Comparison of ENCODE assay signal across 33 cellular contexts in genomic region chr1:206946261-206946660, GRCh38. TPM values are rescaled to one million over a fixed set of nuclear protein-coding genes. Genes with fewer than 3 reads are reported as not detected.
DNase-seq lines count a peak whose midpoint lies in the region; ATAC-seq and TF ChIP-seq lines count a peak whose summit lies in the region.
"Had no signal": no experiment of that assay in that cellular context is flagged by ENCODE, and none has a peak within 500 bp of the region (broad histone marks: within the 10 kb centered on the region; RNA-seq: fewer than 3 reads in every experiment).

Gene PIGR, minus strand, starts transcription at chr1:206946466. Its CDS starts 5,935 bp downstream, at chr1:206940531.

- DNase-seq in CD8-positive, alpha-beta memory T cell: no peak
- DNase-seq in lower lobe of right lung (peak; percentile 72), renal cortical epithelial cell (ENCODE audit: low read depth) (no peak), NK-92 (lab: John Stamatoyannopoulos, UW; ENCODE audit: unreplicated experiment) (no peak), substantia nigra (lab: John Stamatoyannopoulos, UW) (no peak), middle frontal gyrus (ENCODE audit: extremely low spot score, low spot score) (no peak)
- no peak for DNase-seq in activated T-helper 1 cell treated with anti-CD3 and anti-CD28 coated beads, Interleukin-12 subunit alpha, Interleukin-12 subunit beta, Interleukin-2, Interleukin-4 antibody, amounts not matched to agents 30 ng/mL and 10 ng/mL and 1 ng/mL, durations not matched to agents 14 hours and 24 hours and 36 hours (ENCODE audit: low spot score)
- DNase-seq: activated CD4-positive, alpha-beta T cell treated with anti-CD3 and anti-CD28 coated beads for 1 hour; activated naive CD4-positive, alpha-beta T cell; activated T-cell treated with anti-CD3 and anti-CD28 coated beads, Interleukin-2, amount 50 U/mL, for 1 hour; amniotic stem cell; BE2C; DMS79 treated with DMSO at 0.1 percent for 48 hours; esophagus squamous epithelium; gastrocnemius medialis; H7; immature natural killer cell; MV-4-11; naive B cell; NCI-H146; NCI-H510A; SJCRH30; stimulated activated CD4-positive, alpha-beta T cell treated with anti-CD3 and anti-CD28 coated beads, Interleukin-4, amount 100 ng/mL, for 1 hour; stimulated activated naive CD4-positive, alpha-beta T cell; trophoblast cell had no signal

- CTCF ChIA-PET in CD8-positive, alpha-beta memory T cell (lab: Charles Lee): interaction anchor here (1.0 to 1.2 kb wide), 3 partner anchors 10 to 37 kb away, joined by 3 read pairs; no protein-coding TSS in a partner anchor

- H3K9me3 Mint-ChIP-seq in CD8-positive, alpha-beta memory T cell: peaks cover 0 to 2% (median 0%) of the 10 kb centered on the region in 5 donors
- H3K9me3 Mint-ChIP-seq in activated T-helper 1 cell treated with anti-CD3 and anti-CD28 coated beads, Interleukin-12 subunit alpha, Interleukin-12 subunit beta, Interleukin-2, Interleukin-4 antibody, amounts not matched to agents 30 ng/mL and 10 ng/mL and 1 ng/mL, durations not matched to agents 14 hours and 24 hours and 36 hours: no peaks in the 10 kb centered on the region
- H3K9me3 Mint-ChIP-seq: immature natural killer cell had no signal

- H3K4me3 ChIP-seq in CD8-positive, alpha-beta memory T cell (ENCODE audit: low read length): no peak within 1 kb of the TSS
- H3K4me3 ChIP-seq in duodenal mucosa (ENCODE audit: low read depth in 1 of 2, low read length in 2 of 2) (peak within 1 kb of the TSS; percentile 81 to 85), lower lobe of right lung (peak within 1 kb of the TSS; percentile 50)
- H3K4me3 ChIP-seq: A549, coronary artery, gastrocnemius medialis, hepatocyte, right atrium auricular region, SJCRH30 had no signal

- H3K27me3 Mint-ChIP-seq in CD8-positive, alpha-beta memory T cell: peaks cover 5 to 8% of the 10 kb centered on the region in 2 donors
- peaks cover 12% of the 10 kb centered on the region for H3K27me3 Mint-ChIP-seq in activated T-helper 1 cell treated with anti-CD3 and anti-CD28 coated beads, Interleukin-12 subunit alpha, Interleukin-12 subunit beta, Interleukin-2, Interleukin-4 antibody, amounts not matched to agents 30 ng/mL and 10 ng/mL and 1 ng/mL, durations not matched to agents 14 hours and 24 hours and 36 hours (ENCODE audit: insufficient read depth)

- H3K4me1 Mint-ChIP-seq in CD8-positive, alpha-beta memory T cell: peaks cover 8 to 21% (median 18%) of the 10 kb centered on the region in 3 donors
- H3K4me1 Mint-ChIP-seq in activated T-helper 1 cell treated with anti-CD3 and anti-CD28 coated beads, Interleukin-12 subunit alpha, Interleukin-12 subunit beta, Interleukin-2, Interleukin-4 antibody, amounts not matched to agents 30 ng/mL and 10 ng/mL and 1 ng/mL, durations not matched to agents 14 hours and 24 hours and 36 hours (ENCODE audit: low read depth): no peaks in the 10 kb centered on the region

- intact Hi-C loops in lower lobe of right lung (cut with DNase I): no loop called here
- intact Hi-C loops in activated T-helper 1 cell treated with anti-CD3 and anti-CD28 coated beads, Interleukin-12 subunit alpha, Interleukin-12 subunit beta, Interleukin-2, Interleukin-4 antibody, amounts not matched to agents 30 ng/mL and 10 ng/mL and 1 ng/mL, durations not matched to agents 14 hours and 24 hours and 36 hours (cut with micrococcal nuclease): no loop called here

- no peaks in the 10 kb centered on the region for H3K27me3 ChIP-seq in CD8-positive, alpha-beta memory T cell (ENCODE audit: insufficient read depth, low read length, poor library complexity, severe bottlenecking)
- H3K27me3 ChIP-seq in duodenal mucosa (ENCODE audit: control insufficient read depth in 1 of 2, insufficient read depth in 2 of 2, low read length in 2 of 2): peaks cover 0 to 6% of the 10 kb centered on the region in 2 donors
- H3K27me3 ChIP-seq in lower lobe of right lung (ENCODE audit: low read depth): peaks cover 5% of the 10 kb centered on the region
- H3K27me3 ChIP-seq: right atrium auricular region had no signal

- H3K27ac ChIP-seq in CD8-positive, alpha-beta memory T cell (ENCODE audit: low read depth, low read length): no peak within 1 kb of the TSS
- H3K27ac ChIP-seq in duodenal mucosa (ENCODE audit: low read depth, low read length) (peak within 1 kb of the TSS; percentile 74), lower lobe of right lung (peak within 1 kb of the TSS; percentile 56), substantia nigra (ENCODE audit: low read depth, low read length, poor library complexity, severe bottlenecking) (no peak within 1 kb of the TSS)
- H3K27ac ChIP-seq: A549, coronary artery, gastrocnemius medialis, hepatocyte, KMS-11, right atrium auricular region, SJCRH30 had no signal

- H3K4me1 ChIP-seq in CD8-positive, alpha-beta memory T cell (ENCODE audit: insufficient read depth, low read length): peaks cover 4% of the 10 kb centered on the region
- H3K4me1 ChIP-seq in duodenal mucosa (ENCODE audit: control insufficient read depth in 1 of 2, insufficient read depth in 2 of 2, low read length in 2 of 2): peaks cover 43 to 48% of the 10 kb centered on the region in 2 donors
- peaks cover 1% of the 10 kb centered on the region for H3K4me1 ChIP-seq in lower lobe of right lung
- H3K4me1 ChIP-seq: BE2C, gastrocnemius medialis, right atrium auricular region, SJCRH30 had no signal

- H3K36me3 Mint-ChIP-seq in CD8-positive, alpha-beta memory T cell: peaks cover 0 to 1% (median 0%) of the 10 kb centered on the region in 3 donors
- peaks cover 1% of the 10 kb centered on the region for H3K36me3 Mint-ChIP-seq in activated T-helper 1 cell treated with anti-CD3 and anti-CD28 coated beads, Interleukin-12 subunit alpha, Interleukin-12 subunit beta, Interleukin-2, Interleukin-4 antibody, amounts not matched to agents 30 ng/mL and 10 ng/mL and 1 ng/mL, durations not matched to agents 14 hours and 24 hours and 36 hours (ENCODE audit: low read depth)
- H3K36me3 Mint-ChIP-seq: immature natural killer cell, naive B cell had no signal

- H3K36me3 ChIP-seq in CD8-positive, alpha-beta memory T cell (ENCODE audit: insufficient read depth, low read length): no peaks in the 10 kb centered on the region
- H3K36me3 ChIP-seq in duodenal mucosa (ENCODE audit: control insufficient read depth in 1 of 2, insufficient read depth in 2 of 2, low read length in 2 of 2) (peaks cover 19 to 28% of the 10 kb centered on the region in 2 donors), lower lobe of right lung (no peaks in the 10 kb centered on the region)
- H3K36me3 ChIP-seq: BE2C, esophagus squamous epithelium, gastrocnemius medialis, right atrium auricular region, SJCRH30 had no signal

- H3K9me3 ChIP-seq in CD8-positive, alpha-beta memory T cell (ENCODE audit: low read length): no peaks in the 10 kb centered on the region
- H3K9me3 ChIP-seq in duodenal mucosa (ENCODE audit: control insufficient read depth in 1 of 2, low read length in 2 of 2) (no peaks in the 10 kb centered on the region), lower lobe of right lung (no peaks in the 10 kb centered on the region)
- H3K9me3 ChIP-seq: BE2C, esophagus squamous epithelium, gastrocnemius medialis, right atrium auricular region had no signal

- POLR2A ChIA-PET in CD8-positive, alpha-beta memory T cell (lab: Charles Lee): no interaction called here

- H3K27ac Mint-ChIP-seq in CD8-positive, alpha-beta memory T cell: peak within 1 kb of the TSS in 6 of 8 donors; percentile 23 to 92 (median 40)
- no peak within 1 kb of the TSS for H3K27ac Mint-ChIP-seq in activated T-helper 1 cell treated with anti-CD3 and anti-CD28 coated beads, Interleukin-12 subunit alpha, Interleukin-12 subunit beta, Interleukin-2, Interleukin-4 antibody, amounts not matched to agents 30 ng/mL and 10 ng/mL and 1 ng/mL, durations not matched to agents 14 hours and 24 hours and 36 hours

- H3K9ac ChIP-seq in duodenal mucosa (ENCODE audit: low read depth in 1 of 2, low read length in 2 of 2): peak within 1 kb of the TSS; percentile 74 to 94
- H3K9ac ChIP-seq: KMS-11 had no signal

- ATAC-seq in lower lobe of right lung: peak; percentile 73 to 84
- ATAC-seq: A549, gastrocnemius medialis had no signal

- no peak within 1 kb of the TSS for H3K4me3 Mint-ChIP-seq in CD8-positive, alpha-beta memory T cell
- no peak within 1 kb of the TSS for H3K4me3 Mint-ChIP-seq in activated T-helper 1 cell treated with anti-CD3 and anti-CD28 coated beads, Interleukin-12 subunit alpha, Interleukin-12 subunit beta, Interleukin-2, Interleukin-4 antibody, amounts not matched to agents 30 ng/mL and 10 ng/mL and 1 ng/mL, durations not matched to agents 14 hours and 24 hours and 36 hours

- no peak for TF ChIP-seq CTCF in lower lobe of right lung (IDR thresholded peaks at IDR 0.05)

RNA-seq across cellular contexts. Expression of gene PIGR, which starts in this region (rescaled TPM):
- under 1 TPM; 0.04 to 0.33 TPM for total RNA-seq in CD8-positive, alpha-beta memory T cell
- polyA plus RNA-seq in CD8-positive, alpha-beta memory T cell: not detected
- total RNA-seq in lower lobe of right lung: 813 TPM
- 3.8 and 15.7 TPM in 2 replicates for total RNA-seq in renal cortical epithelial cell
- 0.07 TPM in 1 of 2 replicates, not detected in the other for total RNA-seq in activated T-helper 1 cell treated with anti-CD3 and anti-CD28 coated beads, Interleukin-12 subunit alpha, Interleukin-12 subunit beta, Interleukin-2, Interleukin-4 antibody, amounts not matched to agents 30 ng/mL and 10 ng/mL and 1 ng/mL, durations not matched to agents 14 hours and 24 hours and 36 hours
- total RNA-seq: lung microvascular endothelial cell, osteocyte, right atrium auricular region, SJCRH30 had no signal

Comparison
In these comparisons a context has a peak if more than half of its experiments do, and no peak if none do; other contexts are left out.
1. RNA of gene PIGR (total RNA-seq): 813 TPM in lower lobe of right lung (single experiment); 3.8 to 15.7 TPM in renal cortical epithelial cell, 0.04 to 0.33 TPM in CD8-positive, alpha-beta memory T cell and 0.07 TPM in activated T-helper 1 cell treated with anti-CD3 and anti-CD28 coated beads, Interleukin-12 subunit alpha, Interleukin-12 subunit beta, Interleukin-2, Interleukin-4 antibody, amounts not matched to agents 30 ng/mL and 10 ng/mL and 1 ng/mL, durations not matched to agents 14 hours and 24 hours and 36 hours; every median in the first group is over 10 times any median in the second.
2. H3K27ac ChIP-seq: peak in duodenal mucosa (single experiment) and lower lobe of right lung (single experiment); none in CD8-positive, alpha-beta memory T cell (single experiment) and substantia nigra (single experiment).